In the genomic region with DNA sequence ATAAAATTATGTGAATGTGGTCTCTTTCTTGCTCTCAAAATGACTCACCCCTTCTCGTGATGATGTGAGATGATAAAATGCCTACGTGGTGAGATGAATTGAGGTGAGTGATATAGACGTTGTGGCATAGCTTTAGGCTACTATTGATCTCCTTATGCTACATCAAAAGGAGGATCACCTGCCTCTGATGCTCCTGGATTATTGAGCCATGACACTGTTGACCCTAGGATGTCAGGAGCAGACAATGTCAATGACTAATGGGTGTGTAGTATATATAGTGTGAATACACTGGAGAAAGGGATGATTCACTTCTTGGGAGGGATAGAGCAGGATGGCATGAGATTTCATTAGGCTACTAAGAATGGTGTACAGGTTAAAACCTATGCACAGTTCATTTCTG, we compare ENCODE assay signal across 26 cellular contexts.
DNase-seq lines count a peak whose midpoint lies in the region; ATAC-seq, FAIRE-seq and TF ChIP-seq lines count a peak whose summit lies in the region.
"Had no signal": no experiment of that assay in that cellular context is flagged by ENCODE, and none has a peak within 500 bp of the region (broad histone marks: within the 10 kb centered on the region; RNA-seq: fewer than 3 reads in every experiment).

No MANE protein-coding gene starts in this region.

- no peaks in the 10 kb centered on the region for H3K9me2 ChIP-seq in PC-3 (replicated peaks; ENCODE audit: low read length)

- H3K79me2 ChIP-seq in PC-3 (ENCODE audit: low read length) (no peaks in the 10 kb centered on the region), mammary epithelial cell (ENCODE audit: insufficient read depth, low read length) (no peaks in the 10 kb centered on the region)
- H3K79me2 ChIP-seq: parathyroid adenoma had no signal

- peak; percentile 92 for ATAC-seq in PC-3
- ATAC-seq in CD4-positive, alpha-beta T cell (ENCODE audit: poor library complexity), result no peak
- ATAC-seq: activated CD8-positive, alpha-beta T cell treated with anti-CD3 and anti-CD28 coated beads, Interleukin-2, amount 10 ng/mL, durations not matched to agents 7 days and 5 days had no signal

- H3K4me3 ChIP-seq in breast epithelium (no peak overlapping the region), PC-3 (ENCODE audit: low read length) (no peak overlapping the region), mammary epithelial cell (replicated peaks in 1 of 3; ENCODE audit: insufficient read depth in 1 of 3, low read depth in 2 of 3, low read length in 3 of 3) (no peak overlapping the region), tibial artery (no peak overlapping the region), H7 (ENCODE audit: insufficient read depth, low read depth, low read length) (no peak overlapping the region)
- H3K4me3 ChIP-seq: HAP-1, left ventricle myocardium inferior, neural progenitor cell had no signal

- H3K36me3 ChIP-seq in breast epithelium (no peaks in the 10 kb centered on the region), PC-3 (ENCODE audit: low read depth, low read length) (no peaks in the 10 kb centered on the region), mammary epithelial cell (ENCODE audit: insufficient read depth, low read length) (no peaks in the 10 kb centered on the region), tibial artery (no peaks in the 10 kb centered on the region), H7 (replicated peaks; ENCODE audit: control insufficient read depth, insufficient read depth, low read length) (no peaks in the 10 kb centered on the region)
- H3K36me3 ChIP-seq: HAP-1, left ventricle myocardium inferior, neural progenitor cell had no signal

- peak overlapping the region; percentile 62 for H3K4me2 ChIP-seq in PC-3 (ENCODE audit: low read length)
- H3K4me2 ChIP-seq in mammary epithelial cell (ENCODE audit: insufficient read depth, low read depth, low read length), result peak overlapping the region; percentile 70
- H3K4me2 ChIP-seq: neural progenitor cell had no signal

- dilution Hi-C loops in mammary epithelial cell (cut with HindIII; ENCODE audit: low sequenced_read_pairs), result no loop called here

- H3K36me3 Mint-ChIP-seq in MCF 10A (ENCODE audit: insufficient read depth, unreplicated experiment), result no peaks in the 10 kb centered on the region
- H3K36me3 Mint-ChIP-seq in CD4-positive, alpha-beta T cell (ENCODE audit: low read depth), result no peaks in the 10 kb centered on the region
- H3K36me3 Mint-ChIP-seq: neural progenitor cell had no signal

- no peak overlapping the region for H3K4me3 Mint-ChIP-seq in MCF 10A (ENCODE audit: unreplicated experiment)
- no peak overlapping the region for H3K4me3 Mint-ChIP-seq in CD4-positive, alpha-beta T cell
- H3K4me3 Mint-ChIP-seq: activated CD8-positive, alpha-beta T cell treated with anti-CD3 and anti-CD28 coated beads, Interleukin-2, amount 10 ng/mL, durations not matched to agents 7 days and 5 days; activated naive CD4-positive, alpha-beta T cell treated with anti-CD3 and anti-CD28 coated beads for 36 hours; neural progenitor cell had no signal

- H3K27ac ChIP-seq in breast epithelium (no peak overlapping the region), PC-3 (ENCODE audit: low read length) (peak overlapping the region; percentile 95), mammary epithelial cell (ENCODE audit: insufficient read depth, low read depth, low read length) (peak overlapping the region; percentile 82), tibial artery (no peak overlapping the region)
- no peak overlapping the region for H3K27ac ChIP-seq in CD4-positive, alpha-beta T cell (ENCODE audit: low read depth, low read length)
- H3K27ac ChIP-seq: left ventricle myocardium inferior, neural progenitor cell, parathyroid adenoma had no signal

- H3K9me3 ChIP-seq in breast epithelium, result no peaks in the 10 kb centered on the region
- H3K9me3 ChIP-seq in PC-3 (ENCODE audit: low read length), result no peaks in the 10 kb centered on the region
- H3K9me3 ChIP-seq in mammary epithelial cell (replicated peaks; ENCODE audit: insufficient read depth, low read length), result no peaks in the 10 kb centered on the region
- no peaks in the 10 kb centered on the region for H3K9me3 ChIP-seq in tibial artery
- H3K9me3 ChIP-seq in CD4-positive, alpha-beta T cell (ENCODE audit: control insufficient read depth, low read length), result no peaks in the 10 kb centered on the region
- H3K9me3 ChIP-seq: HAP-1, left ventricle myocardium inferior had no signal

- H3K9me3 Mint-ChIP-seq in MCF 10A (ENCODE audit: unreplicated experiment), result no peaks in the 10 kb centered on the region
- no peaks in the 10 kb centered on the region for H3K9me3 Mint-ChIP-seq in CD4-positive, alpha-beta T cell
- H3K9me3 Mint-ChIP-seq: activated naive CD4-positive, alpha-beta T cell treated with anti-CD3 and anti-CD28 coated beads for 36 hours had no signal

- intact Hi-C loops in MCF 10A (cut with micrococcal nuclease) (no loop called here), breast epithelium (cut with DNase I; ENCODE audit: low total_unique reads) (no loop called here), PC-3 (cut with micrococcal nuclease) (no loop called here), mammary epithelial cell (cut with micrococcal nuclease) (loop anchor here (5.0 kb wide), 1 partner anchor 122 kb away; no protein-coding TSS in a partner anchor), tibial artery (cut with DNase I; ENCODE audit: low total_unique reads) (no loop called here)
- intact Hi-C loops in CD4-positive, alpha-beta T cell (cut with DNase I, micrococcal nuclease), result no loop called here

- H2AFZ ChIP-seq in PC-3 (ENCODE audit: low read length) (no peak overlapping the region), mammary epithelial cell (ENCODE audit: low read depth, low read length) (no peak overlapping the region)
- H2AFZ ChIP-seq: neural progenitor cell, parathyroid adenoma had no signal

- WGBS in mammary epithelial cell (ENCODE audit: low coverage, missing lambda C conversion rate), result 14% methylated on average over 3 of the region's 3 CpGs

- TF ChIP-seq CTCF in MCF 10A (IDR thresholded peaks at IDR 0.05; ENCODE audit: unreplicated experiment) (no peak), breast epithelium (IDR thresholded peaks at IDR 0.05) (no peak), PC-3 (conservative IDR thresholded peaks at IDR 0.05; ENCODE audit: low read depth, low read length) (no peak), mammary epithelial cell (conservative IDR thresholded peaks at IDR 0.05 in 1 of 2, IDR thresholded peaks at IDR 0.05 in 1 of 2; ENCODE audit: extremely low read depth in 1 of 2, insufficient read depth in 1 of 2, low read depth in 1 of 2, low read length in 2 of 2) (no peak), tibial artery (IDR thresholded peaks at IDR 0.05) (no peak)
- TF ChIP-seq CTCF in CD4-positive, alpha-beta T cell (IDR thresholded peaks at IDR 0.05), result no peak

- no peaks in the 10 kb centered on the region for H3K4me1 ChIP-seq in breast epithelium
- peaks cover 30% of the 10 kb centered on the region for H3K4me1 ChIP-seq in PC-3 (ENCODE audit: insufficient read depth, low read length)
- peaks cover 34% of the 10 kb centered on the region for H3K4me1 ChIP-seq in mammary epithelial cell (ENCODE audit: insufficient read depth, low read length)
- H3K4me1 ChIP-seq in tibial artery, result no peaks in the 10 kb centered on the region
- H3K4me1 ChIP-seq: HAP-1, left ventricle myocardium inferior, neural progenitor cell, parathyroid adenoma had no signal

- peaks cover 4% of the 10 kb centered on the region for H3F3A ChIP-seq in PC-3 (ENCODE audit: low read length, unreplicated experiment)

- POLR2A ChIA-PET in MCF 10A (lab: Yijun Ruan, JAX), result no interaction called here
- POLR2A ChIA-PET in PC-3 (lab: Charles Lee; ENCODE audit: unreplicated experiment), result no interaction called here
- POLR2A ChIA-PET in CD4-positive, alpha-beta T cell (lab: Charles Lee), result no interaction called here

- in situ Hi-C loops in mammary epithelial cell (cut with MboI; ENCODE audit: low sequenced_read_pairs in 2 of 2), result no loop called here

- no peaks in the 10 kb centered on the region for H4K20me1 ChIP-seq in PC-3 (ENCODE audit: low read length)
- no peaks in the 10 kb centered on the region for H4K20me1 ChIP-seq in mammary epithelial cell (ENCODE audit: insufficient read depth, low read length)

- FAIRE-seq in urothelium cell line (lab: Jason Lieb, UNC), result no peak
- FAIRE-seq: A204.1, endothelial cell of umbilical vein, small intestine had no signal

- no peak overlapping the region for H3K27ac Mint-ChIP-seq in MCF 10A (ENCODE audit: low read depth, unreplicated experiment)
- H3K27ac Mint-ChIP-seq in CD4-positive, alpha-beta T cell, result no peak overlapping the region
- H3K27ac Mint-ChIP-seq: activated CD8-positive, alpha-beta T cell treated with anti-CD3 and anti-CD28 coated beads, Interleukin-2, amount 10 ng/mL, durations not matched to agents 7 days and 5 days; activated naive CD4-positive, alpha-beta T cell treated with anti-CD3 and anti-CD28 coated beads for 36 hours; neural progenitor cell had no signal

- no peak for TF ChIP-seq POLR2A in breast epithelium (IDR thresholded peaks at IDR 0.05)

- peaks cover 20% of the 10 kb centered on the region for H3K4me1 Mint-ChIP-seq in MCF 10A (ENCODE audit: insufficient read depth, unreplicated experiment)
- H3K4me1 Mint-ChIP-seq in CD4-positive, alpha-beta T cell (ENCODE audit: low read depth), result no peaks in the 10 kb centered on the region
- H3K4me1 Mint-ChIP-seq: neural progenitor cell had no signal

- CTCF ChIA-PET in MCF 10A (lab: Yijun Ruan, JAX) (no interaction called here), PC-3 (lab: Charles Lee) (no interaction called here), mammary epithelial cell (lab: Charles Lee; ENCODE audit: low non-redundant PET) (no interaction called here)
- CTCF ChIA-PET in CD4-positive, alpha-beta T cell (lab: Charles Lee), result no interaction called here

- BruUV-seq in MCF 10A (replicated peaks; lab: Mats Ljungman, UMichigan), result no TSS peak
- no TSS peak for BruUV-seq in PC-3 (replicated peaks; lab: Mats Ljungman, UMichigan)
- no TSS peak for BruUV-seq in mammary epithelial cell (replicated peaks; lab: Mats Ljungman, UMichigan)

- H3K9ac ChIP-seq in PC-3 (ENCODE audit: low read length) (peak overlapping the region; percentile 68; the same call in 1 of the 2 replicates), mammary epithelial cell (ENCODE audit: insufficient read depth, low read length) (no peak overlapping the region)
- H3K9ac ChIP-seq: neural progenitor cell, parathyroid adenoma had no signal

- peaks cover 0 to 18% of the 10 kb centered on the region in 2 donors for H3K27me3 ChIP-seq in breast epithelium
- no peaks in the 10 kb centered on the region for H3K27me3 ChIP-seq in PC-3 (ENCODE audit: low read length)
- no peaks in the 10 kb centered on the region for H3K27me3 ChIP-seq in mammary epithelial cell (ENCODE audit: insufficient read depth, low read length)
- no peaks in the 10 kb centered on the region for H3K27me3 ChIP-seq in tibial artery
- no peaks in the 10 kb centered on the region for H3K27me3 ChIP-seq in CD4-positive, alpha-beta T cell (ENCODE audit: control insufficient read depth, insufficient read depth, low read length)
- H3K27me3 ChIP-seq in H7 (ENCODE audit: control insufficient read depth, insufficient read depth, low read length), result no peaks in the 10 kb centered on the region
- H3K27me3 ChIP-seq: neural progenitor cell had no signal

- DNase-seq in MCF 10A (ENCODE audit: unreplicated experiment) (peak; percentile 40), breast epithelium (ENCODE audit: low spot score in 2 of 2) (no peak), PC-3 (peak; percentile 80), mammary epithelial cell (peak; percentile 98), urothelium cell line (ENCODE audit: low spot score) (peak; percentile 1), tibial artery (no peak), H7 (no peak)
- no peak for DNase-seq in CD4-positive, alpha-beta T cell
- DNase-seq: activated CD8-positive, alpha-beta T cell treated with anti-CD3 and anti-CD28 coated beads, Interleukin-2, amount 10 ng/mL, durations not matched to agents 7 days and 5 days; activated naive CD4-positive, alpha-beta T cell treated with anti-CD3 and anti-CD28 coated beads for 36 hours; amygdala; glutamatergic neuron; left ventricle myocardium inferior; NCI-H1092; NCI-H2029; NCI-H524; OCI-M1; retina; SHP77; small intestine; stimulated activated naive CD4-positive, alpha-beta T cell had no signal

- H3K27me3 Mint-ChIP-seq in MCF 10A (ENCODE audit: insufficient read depth, unreplicated experiment), result peaks cover 21% of the 10 kb centered on the region
- H3K27me3 Mint-ChIP-seq in CD4-positive, alpha-beta T cell, result no peaks in the 10 kb centered on the region

Comparison
In these comparisons a context has a peak if more than half of its experiments do, and no peak if none do; other contexts are left out.
1. DNase-seq: peak in MCF 10A (single experiment), PC-3 (single experiment), mammary epithelial cell (single experiment) and urothelium cell line (single experiment); none in breast epithelium (0 of 2), tibial artery (0 of 2), CD4-positive, alpha-beta T cell (0 of 10) and H7 (single experiment).
2. H3K27ac ChIP-seq: peak in PC-3 (single experiment) and mammary epithelial cell (single experiment); none in breast epithelium (0 of 2), tibial artery (0 of 2) and CD4-positive, alpha-beta T cell (single experiment).